ENCODE assay signal across 8 cellular contexts in the genomic region with DNA sequence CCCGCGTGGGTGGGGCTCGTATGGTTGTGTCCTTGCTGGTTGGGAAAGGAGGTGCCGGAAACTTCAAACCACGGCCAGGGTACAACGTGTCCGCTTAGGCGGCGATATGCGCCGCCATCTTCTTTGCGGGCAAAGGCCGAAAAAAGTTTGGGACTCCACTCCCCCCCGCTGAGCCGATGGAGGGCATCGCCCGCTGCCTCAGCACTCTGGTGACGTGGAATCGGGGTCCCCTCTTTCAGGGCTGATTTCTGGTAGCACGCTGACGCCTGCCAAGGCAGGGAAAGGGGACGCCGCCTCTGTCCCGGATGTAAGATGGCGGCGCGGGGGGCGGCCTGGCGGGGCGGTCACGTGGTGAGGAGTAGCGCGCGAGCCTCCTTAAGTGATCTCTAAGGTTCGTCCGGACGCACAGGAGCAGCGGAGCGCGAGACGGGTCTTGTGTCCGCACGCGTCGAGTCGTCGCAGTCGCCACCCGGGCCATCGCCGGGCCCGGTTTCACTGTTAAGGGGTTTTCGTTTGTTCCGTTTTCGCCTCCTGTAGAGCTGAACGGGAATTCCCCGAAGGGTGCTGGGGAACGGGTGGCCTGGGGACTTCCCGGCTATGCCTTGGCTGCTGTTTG.
DNase-seq lines count a peak whose midpoint lies in the region; ATAC-seq and TF ChIP-seq lines count a peak whose summit lies in the region.

No MANE protein-coding gene starts in this region.

- H3K27me3 ChIP-seq in WERI-Rb-1 (ENCODE audit: insufficient read depth, low read depth, severe bottlenecking) (no peaks in the 10 kb centered on the region), mammary epithelial cell (ENCODE audit: insufficient read depth, low read length) (no peaks in the 10 kb centered on the region)

- no TSS peak for BruUV-seq in mammary epithelial cell (replicated peaks; lab: Mats Ljungman, UMichigan)

- H3K27me3 Mint-ChIP-seq in immature natural killer cell (ENCODE audit: low read depth in 3 of 3) = peaks cover 7 to 25% (median 22%) of the 10 kb centered on the region in 3 donors

- peaks cover 53% of the 10 kb centered on the region for H3K79me2 ChIP-seq in mammary epithelial cell (ENCODE audit: insufficient read depth, low read length)

- H3K4me3 ChIP-seq in WERI-Rb-1 (ENCODE audit: low read depth, low read length) = peak overlapping the region; percentile 81
- H3K4me3 ChIP-seq in mammary epithelial cell (replicated peaks in 1 of 3; ENCODE audit: insufficient read depth in 1 of 3, low read depth in 2 of 3, low read length in 3 of 3) = peak overlapping the region; percentile 69 to 90 (median 89)

- CTCF ChIA-PET in mammary epithelial cell (lab: Charles Lee; ENCODE audit: low non-redundant PET) = interaction anchor here (0.6 to 1.3 kb wide), 6 partner anchors 21 to 467 kb away, joined by 3 to 5 read pairs (median 4); no protein-coding TSS in a partner anchor

- 5% methylated on average over 23 of the region's 59 CpGs for WGBS in mammary epithelial cell (ENCODE audit: low coverage, missing lambda C conversion rate)

- peaks cover 44 to 55% of the 10 kb centered on the region in 2 donors for H3K4me1 Mint-ChIP-seq in immature natural killer cell

- no peaks in the 10 kb centered on the region for H4K20me1 ChIP-seq in mammary epithelial cell (ENCODE audit: insufficient read depth, low read length)

- TF ChIP-seq CTCF in WERI-Rb-1 (IDR thresholded peaks at IDR 0.05; ENCODE audit: low read depth, low read length) (no peak), mammary epithelial cell (conservative IDR thresholded peaks at IDR 0.05 in 1 of 2, IDR thresholded peaks at IDR 0.05 in 1 of 2; ENCODE audit: extremely low read depth in 1 of 2, insufficient read depth in 1 of 2, low read depth in 1 of 2, low read length in 2 of 2) (peak in 1 of 2 donors; percentile 9)

- H3K36me3 ChIP-seq in WERI-Rb-1 = peaks cover 4% of the 10 kb centered on the region; the same call in 1 of the 2 replicates
- H3K36me3 ChIP-seq in mammary epithelial cell (ENCODE audit: insufficient read depth, low read length) = no peaks in the 10 kb centered on the region

- no peaks in the 10 kb centered on the region for H3K9me3 Mint-ChIP-seq in immature natural killer cell

- H3K9ac ChIP-seq in mammary epithelial cell (ENCODE audit: insufficient read depth, low read length) = peak overlapping the region; percentile 97

- in situ Hi-C loops in ACHN (cut with HindIII; ENCODE audit: low pct_ligation_motif_present, low pct_unique_long_range_greater_than_20kb, low sequenced_read_pairs) = no loop called here
- in situ Hi-C loops in mammary epithelial cell (cut with MboI; ENCODE audit: low sequenced_read_pairs in 2 of 2) = loop anchor here in 1 of 2 donors (5.0 to 10.0 kb wide), 2 partner anchors 122 to 190 kb away; no protein-coding TSS in a partner anchor

- ATAC-seq in GM18873 (IDR thresholded peaks at IDR 0.05; ENCODE audit: low FRiP score, unreplicated experiment) (peak; percentile 67), HG03135 (IDR thresholded peaks at IDR 0.05; ENCODE audit: unreplicated experiment) (peak; percentile 66)

- DNase-seq in ACHN (peak; percentile 95), NCI-H2196 (lab: John Stamatoyannopoulos, UW; ENCODE audit: unreplicated experiment) (peak; percentile 86), WERI-Rb-1 (peak; percentile 94), mammary epithelial cell (peak; percentile 85), immature natural killer cell (peak; percentile 90 to 91 (median 90)), smooth muscle cell of the brain vasculature (ENCODE audit: low read depth, low spot score) (peak; percentile 77)

- peak overlapping the region; percentile 95 for H3K4me2 ChIP-seq in mammary epithelial cell (ENCODE audit: insufficient read depth, low read depth, low read length)

- peak overlapping the region; percentile 97 for H3K27ac ChIP-seq in WERI-Rb-1
- peak overlapping the region; percentile 98 for H3K27ac ChIP-seq in mammary epithelial cell (ENCODE audit: insufficient read depth, low read depth, low read length)

- H3K27ac Mint-ChIP-seq in immature natural killer cell = peak overlapping the region; percentile 95 to 100 (median 99)

- H3K36me3 Mint-ChIP-seq in immature natural killer cell = peaks cover 0 to 7% (median 0%) of the 10 kb centered on the region in 3 donors

- peak overlapping the region; percentile 83 to 96 (median 92) for H3K4me3 Mint-ChIP-seq in immature natural killer cell

- intact Hi-C loops in mammary epithelial cell (cut with micrococcal nuclease) = loop anchor here (1.0 to 5.0 kb wide), 6 partner anchors 20 to 465 kb away; no protein-coding TSS in a partner anchor

- H3K9me3 ChIP-seq in WERI-Rb-1 (ENCODE audit: severe bottlenecking) (no peaks in the 10 kb centered on the region), mammary epithelial cell (replicated peaks; ENCODE audit: insufficient read depth, low read length) (no peaks in the 10 kb centered on the region)

- H2AFZ ChIP-seq in mammary epithelial cell (ENCODE audit: low read depth, low read length) = peak overlapping the region; percentile 93

- dilution Hi-C loops in mammary epithelial cell (cut with HindIII; ENCODE audit: low sequenced_read_pairs) = loop anchor here (10.0 kb wide), 1 partner anchor 182 kb away; no protein-coding TSS in a partner anchor

- H3K4me1 ChIP-seq in mammary epithelial cell (ENCODE audit: insufficient read depth, low read length) = peaks cover 15% of the 10 kb centered on the region

Comparison
In these comparisons a context has a peak if more than half of its experiments do, and no peak if none do; other contexts are left out.
1. Peak in every context shown above with its lines: DNase-seq, ATAC-seq, H3K4me3 ChIP-seq and H3K27ac ChIP-seq.